ENCODE assay signal across 27 cellular contexts in genomic region chr9:23907343-23907742, GRCh38.
"Had no signal": no experiment of that assay in that cellular context is flagged by ENCODE, and none has a peak within 500 bp of the region (broad histone marks: within the 10 kb centered on the region; RNA-seq: fewer than 3 reads in every experiment).

No MANE protein-coding gene starts in this region.

- FAIRE-seq: islet of Langerhans, kidney, pancreas had no signal

- H3K27ac ChIP-seq: left lung, lower lobe of right lung, pancreas, prostate gland, skin epidermis, testis, thyroid gland, transverse colon, upper lobe of left lung, vagina had no signal

- DNase-seq: hippocampal formation; immature natural killer cell; kidney; left colon; left lung; lower lobe of right lung; mammary epithelial cell; mesenchymal stem cell; naive thymus-derived CD8-positive, alpha-beta T cell; nucleus accumbens; pancreas; posterior cingulate gyrus; retina; right cardiac atrium; stimulated activated CD4-positive, alpha-beta T cell treated with anti-CD3 and anti-CD28 coated beads, Interleukin-12 subunit alpha, Interleukin-12 subunit beta, amount 100 ng/mL, for 4 hours; stimulated activated CD4-positive, alpha-beta T cell treated with anti-CD3 and anti-CD28 coated beads, Interleukin-15, amount 100 ng/mL, for 24 hours; stimulated activated CD4-positive, alpha-beta T cell treated with anti-CD3 and anti-CD28 coated beads, Interleukin-4, amount 100 ng/mL, for 24 hours; stimulated activated naive CD4-positive, alpha-beta T cell; substantia nigra; testis; thyroid gland; transverse colon; upper lobe of left lung had no signal

- H3K9me3 ChIP-seq: lower lobe of right lung, pancreas, prostate gland, testis, thyroid gland, transverse colon, upper lobe of left lung, vagina had no signal

- H3K27me3 ChIP-seq: left lung, pancreas, testis, thyroid gland, transverse colon, upper lobe of left lung, vagina had no signal

- H3K4me3 ChIP-seq: left lung, lower lobe of right lung, pancreas, prostate gland, skin epidermis, testis, thyroid gland, transverse colon, upper lobe of left lung, vagina had no signal

- H3K36me3 ChIP-seq: left lung, lower lobe of right lung, pancreas, prostate gland, thyroid gland, transverse colon, upper lobe of left lung, vagina had no signal

- H3K4me1 ChIP-seq: left lung, lower lobe of right lung, pancreas, prostate gland, testis, thyroid gland, transverse colon, upper lobe of left lung, vagina had no signal
